Comparison of ENCODE assay signal across 8 cellular contexts in the genomic region with DNA sequence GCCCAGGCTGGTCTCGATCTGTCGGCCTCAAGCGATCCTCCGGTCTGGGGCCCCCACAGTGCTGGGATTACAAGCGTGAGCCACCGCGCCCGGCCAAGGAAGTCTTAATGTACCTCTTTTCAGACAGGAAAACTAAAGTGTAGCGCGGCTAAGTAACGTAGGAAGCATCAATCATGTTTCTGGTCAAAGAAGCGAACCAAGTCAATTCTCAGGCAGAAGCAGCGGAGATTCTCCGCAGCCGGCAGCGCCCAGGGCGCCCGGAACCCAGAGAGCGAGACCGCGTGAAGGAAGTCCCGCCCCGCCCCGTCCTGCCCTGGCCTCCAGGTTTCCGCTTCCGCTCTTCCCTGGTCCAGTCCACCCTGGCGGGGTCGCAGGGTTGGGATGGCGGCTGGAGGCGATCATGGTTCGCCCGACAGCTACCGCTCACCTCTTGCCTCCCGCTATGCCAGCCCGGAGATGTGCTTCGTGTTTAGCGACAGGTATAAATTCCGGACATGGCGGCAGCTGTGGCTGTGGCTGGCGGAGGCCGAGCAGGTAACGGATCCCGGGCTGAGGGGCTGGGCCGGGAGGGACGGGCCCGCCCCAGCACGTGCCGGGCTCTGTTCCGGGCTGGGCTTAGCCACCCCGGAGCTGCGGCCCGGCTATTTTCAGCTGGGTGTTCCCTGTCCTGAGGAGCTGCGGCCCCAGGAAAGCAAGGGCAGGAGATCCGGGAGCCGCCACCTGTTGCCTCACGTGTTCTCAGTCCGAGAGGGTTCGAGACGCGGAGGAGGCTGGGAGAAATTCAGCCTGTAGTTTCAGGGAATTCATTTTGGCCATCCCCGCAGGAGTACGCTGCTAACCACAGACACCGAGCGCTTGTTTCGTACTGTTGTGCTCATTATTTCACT. TPM values are rescaled to one million over a fixed set of nuclear protein-coding genes. Genes with fewer than 3 reads are reported as not detected.
DNase-seq lines count a peak whose midpoint lies in the region; ATAC-seq and TF ChIP-seq lines count a peak whose summit lies in the region.

A gene (plus strand): TSS at position 323 of the 887 bp plus-strand sequence. CDS start 59 bp downstream, at position 382.

- DNase-seq in AG10803 (ENCODE audit: low read depth) (peak; percentile 79), NCI-H510A treated with DMSO at 0.1 percent for 48 hours (lab: John Stamatoyannopoulos, UW) (peak; percentile 54), coronary artery (ENCODE audit: low spot score) (peak; percentile 92), left kidney (ENCODE audit: low read depth, low spot score) (peak; percentile 97)
- peak; percentile 96 for DNase-seq in activated CD4-positive, alpha-beta T cell treated with anti-CD3 and anti-CD28 coated beads, Interleukin-2, amount 10 ng/mL, durations not matched to agents 24 days and 14 days
- peak; percentile 86 for DNase-seq in stimulated activated CD4-positive, alpha-beta T cell treated with anti-CD3 and anti-CD28 coated beads, Interleukin-1b, Interleukin-23, amount 100 ng/mL, for 48 hours

- ATAC-seq in GM19023 (IDR thresholded peaks at IDR 0.05; ENCODE audit: unreplicated experiment) = peak; percentile 90
- ATAC-seq in HG03196 (IDR thresholded peaks at IDR 0.05; ENCODE audit: unreplicated experiment) = peak; percentile 77

- H3K4me1 Mint-ChIP-seq in activated CD4-positive, alpha-beta T cell treated with anti-CD3 and anti-CD28 coated beads, Interleukin-2, amount 10 ng/mL, durations not matched to agents 24 days and 14 days = peaks cover 38% of the 10 kb centered on the region

- H3K4me3 ChIP-seq in AG10803 (ENCODE audit: low read length) (peak within 1 kb of the TSS; percentile 96), coronary artery (peak within 1 kb of the TSS; percentile 87)

- H3K27me3 Mint-ChIP-seq in activated CD4-positive, alpha-beta T cell treated with anti-CD3 and anti-CD28 coated beads, Interleukin-2, amount 10 ng/mL, durations not matched to agents 24 days and 14 days = no peaks in the 10 kb centered on the region

- H3K9me3 Mint-ChIP-seq in activated CD4-positive, alpha-beta T cell treated with anti-CD3 and anti-CD28 coated beads, Interleukin-2, amount 10 ng/mL, durations not matched to agents 24 days and 14 days = no peaks in the 10 kb centered on the region

- TF ChIP-seq CTCF in AG10803 (conservative IDR thresholded peaks at IDR 0.05; ENCODE audit: low read length) (peak; percentile 20; the same call in 1 of the 2 replicates), coronary artery (IDR thresholded peaks at IDR 0.05) (no peak)

- intact Hi-C loops in activated CD4-positive, alpha-beta T cell treated with anti-CD3 and anti-CD28 coated beads, Interleukin-2, amount 10 ng/mL, durations not matched to agents 24 days and 14 days (cut with micrococcal nuclease) = loop anchor here (1.0 to 5.0 kb wide), 10 partner anchors 14 to 814 kb away; a partner anchor contains a TSS

- H3K36me3 Mint-ChIP-seq in activated CD4-positive, alpha-beta T cell treated with anti-CD3 and anti-CD28 coated beads, Interleukin-2, amount 10 ng/mL, durations not matched to agents 24 days and 14 days (ENCODE audit: low read depth) = peaks cover 19% of the 10 kb centered on the region

- peak within 1 kb of the TSS; percentile 93 for H3K4me3 Mint-ChIP-seq in activated CD4-positive, alpha-beta T cell treated with anti-CD3 and anti-CD28 coated beads, Interleukin-2, amount 10 ng/mL, durations not matched to agents 24 days and 14 days

- H3K27ac Mint-ChIP-seq in activated CD4-positive, alpha-beta T cell treated with anti-CD3 and anti-CD28 coated beads, Interleukin-2, amount 10 ng/mL, durations not matched to agents 24 days and 14 days = peak within 1 kb of the TSS; percentile 97

- peak within 1 kb of the TSS; percentile 78 to 92 for H3K27ac ChIP-seq in coronary artery

RNA-seq across cellular contexts. Expression of the gene that starts here (rescaled TPM):
- total RNA-seq in activated CD4-positive, alpha-beta T cell treated with anti-CD3 and anti-CD28 coated beads, Interleukin-2, amount 10 ng/mL, durations not matched to agents 24 days and 14 days = 172 and 173 TPM in 2 replicates

Comparison
In these comparisons a context has a peak if more than half of its experiments do, and no peak if none do; other contexts are left out.
1. Peak in every context shown above with its lines: DNase-seq, ATAC-seq, H3K4me3 ChIP-seq and H3K27ac ChIP-seq.